In the genomic region with DNA sequence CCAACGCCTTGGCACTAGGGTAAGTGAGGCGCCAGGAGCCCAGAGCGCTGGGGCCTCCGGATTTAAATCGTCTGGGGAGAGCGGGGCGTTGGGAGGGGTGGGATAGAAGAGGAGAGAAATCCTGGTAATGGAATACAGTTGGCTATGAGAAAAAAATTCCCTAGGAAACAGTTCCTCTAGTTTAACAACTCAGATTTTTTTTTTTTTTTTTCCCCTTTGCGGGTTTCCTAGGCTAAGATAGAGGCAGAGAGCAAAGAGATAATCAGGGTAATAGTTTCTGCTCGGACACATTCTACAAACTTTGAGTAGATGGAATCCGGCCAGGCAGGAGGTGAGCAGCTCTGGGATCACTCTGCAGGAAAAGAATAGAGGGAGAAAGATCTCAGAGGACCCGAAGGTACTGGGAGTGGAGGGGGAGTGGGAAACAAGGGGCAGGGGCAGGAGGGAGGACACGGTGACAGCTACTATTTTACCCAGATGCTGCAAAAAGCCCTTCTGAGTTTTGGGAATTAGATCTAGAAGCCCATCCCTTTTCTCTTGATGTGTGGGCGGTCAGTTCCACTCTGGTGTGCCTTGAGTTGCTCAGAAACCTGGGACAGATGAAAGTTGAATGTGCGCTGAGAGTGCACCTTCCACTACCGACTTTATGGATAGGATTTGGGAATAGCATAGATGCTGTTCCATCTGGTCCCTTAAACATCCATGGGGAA, we compare ENCODE assay signal across 8 cellular contexts. TPM values are rescaled to one million over a fixed set of nuclear protein-coding genes. Genes with fewer than 3 reads are reported as not detected.
DNase-seq lines count a peak whose midpoint lies in the region; ATAC-seq and TF ChIP-seq lines count a peak whose summit lies in the region.

No MANE protein-coding gene starts in this region.

- intact Hi-C loops in sigmoid colon (cut with DNase I), result loop anchor here (10.0 kb wide), 2 partner anchors 77 to 107 kb away; partner anchors contain the start of genes APOLD1 and DDX47

- H3K36me3 ChIP-seq in gastroesophageal sphincter (no peaks in the 10 kb centered on the region), sigmoid colon (no peaks in the 10 kb centered on the region)

- no peak for ATAC-seq in gastroesophageal sphincter
- ATAC-seq in GM21825 (IDR thresholded peaks at IDR 0.05; ENCODE audit: unreplicated experiment), result no peak
- ATAC-seq in GM19467 (IDR thresholded peaks at IDR 0.05; ENCODE audit: unreplicated experiment), result no peak

- TF ChIP-seq EP300 in gastroesophageal sphincter (IDR thresholded peaks at IDR 0.05) (no peak), sigmoid colon (IDR thresholded peaks at IDR 0.05) (no peak)

- H3K4me3 ChIP-seq in WI38 (ENCODE audit: low read depth, low read length) (peak overlapping the region; percentile 63), gastroesophageal sphincter (peak overlapping the region; percentile 42 to 68), sigmoid colon (peak overlapping the region; percentile 39 to 57 (median 56))

- WGBS in gastroesophageal sphincter (ENCODE audit: low coverage in 1 of 2), 2 donors, result 19 to 27% methylated on average over 7 to 10 of the region's 15 CpGs
- WGBS in sigmoid colon, 2 donors, result 4 to 26% methylated on average over 15 of the region's 15 CpGs

- H3K27ac ChIP-seq in gastroesophageal sphincter (peak overlapping the region in 3 of 4 donors; percentile 79 to 81 (median 80)), sigmoid colon (peak overlapping the region in 3 of 4 donors; percentile 64 to 80 (median 65))

- TF ChIP-seq POLR2A in gastroesophageal sphincter (IDR thresholded peaks at IDR 0.05) (no peak), sigmoid colon (IDR thresholded peaks at IDR 0.05) (no peak)

- H3K27me3 ChIP-seq in gastroesophageal sphincter (peaks cover 8% of the 10 kb centered on the region), sigmoid colon (peaks cover 0 to 7% (median 0%) of the 10 kb centered on the region in 3 donors)

- TF ChIP-seq CTCF in WI38 (IDR thresholded peaks at IDR 0.05; ENCODE audit: low read depth, low read length), result no peak
- TF ChIP-seq CTCF in gastroesophageal sphincter (IDR thresholded peaks at IDR 0.05), result no peak
- no peak for TF ChIP-seq CTCF in sigmoid colon (IDR thresholded peaks at IDR 0.05)
- no peak for TF ChIP-seq CTCF in GM10248 (IDR thresholded peaks at IDR 0.05; ENCODE audit: control extremely low read depth, extremely low read depth, low read depth, missing control alignments)

- peaks cover 0 to 30% (median 0%) of the 10 kb centered on the region in 3 donors for H3K4me1 ChIP-seq in gastroesophageal sphincter
- H3K4me1 ChIP-seq in sigmoid colon, result peaks cover 0 to 18% (median 10%) of the 10 kb centered on the region in 4 donors

- CTCF ChIA-PET in GM10248 (lab: Yijun Ruan, JAX), result interaction anchor here (0.9 to 1.4 kb wide), 10 partner anchors 8 to 55 kb away, joined by 3 to 6 read pairs (median 4); no protein-coding TSS in a partner anchor

- peak; percentile 37 for DNase-seq in EL
- no peak for DNase-seq in sigmoid colon
- DNase-seq in NCI-H510A (lab: John Stamatoyannopoulos, UW), result no peak
- no peak for DNase-seq in GM10248 (ENCODE audit: extremely low spot score)

- no peaks in the 10 kb centered on the region for H3K9me3 ChIP-seq in gastroesophageal sphincter
- no peaks in the 10 kb centered on the region for H3K9me3 ChIP-seq in sigmoid colon

- POLR2A ChIA-PET in GM10248 (lab: Yijun Ruan, JAX), result interaction anchor here (0.5 to 0.7 kb wide), 2 partner anchors 155 to 266 kb away, joined by 3 to 4 read pairs; no protein-coding TSS in a partner anchor

RNA-seq across cellular contexts. Expression of gene GPRC5A, which starts 0.4 kb away (rescaled TPM):
- total RNA-seq in gastroesophageal sphincter (10 to 100 TPM in 1 of 4 donors, 1 to 10 TPM in 3; 1.4 to 21.9 (median 3.0) TPM), sigmoid colon (10 to 100 TPM in 1 of 4 donors, 1 to 10 TPM in 3; 2.1 to 11.4 (median 2.8) TPM)
- 10 to 100 TPM; 13.8 to 75.5 (median 30.5) TPM for polyA plus RNA-seq in sigmoid colon
